In the genomic region with DNA sequence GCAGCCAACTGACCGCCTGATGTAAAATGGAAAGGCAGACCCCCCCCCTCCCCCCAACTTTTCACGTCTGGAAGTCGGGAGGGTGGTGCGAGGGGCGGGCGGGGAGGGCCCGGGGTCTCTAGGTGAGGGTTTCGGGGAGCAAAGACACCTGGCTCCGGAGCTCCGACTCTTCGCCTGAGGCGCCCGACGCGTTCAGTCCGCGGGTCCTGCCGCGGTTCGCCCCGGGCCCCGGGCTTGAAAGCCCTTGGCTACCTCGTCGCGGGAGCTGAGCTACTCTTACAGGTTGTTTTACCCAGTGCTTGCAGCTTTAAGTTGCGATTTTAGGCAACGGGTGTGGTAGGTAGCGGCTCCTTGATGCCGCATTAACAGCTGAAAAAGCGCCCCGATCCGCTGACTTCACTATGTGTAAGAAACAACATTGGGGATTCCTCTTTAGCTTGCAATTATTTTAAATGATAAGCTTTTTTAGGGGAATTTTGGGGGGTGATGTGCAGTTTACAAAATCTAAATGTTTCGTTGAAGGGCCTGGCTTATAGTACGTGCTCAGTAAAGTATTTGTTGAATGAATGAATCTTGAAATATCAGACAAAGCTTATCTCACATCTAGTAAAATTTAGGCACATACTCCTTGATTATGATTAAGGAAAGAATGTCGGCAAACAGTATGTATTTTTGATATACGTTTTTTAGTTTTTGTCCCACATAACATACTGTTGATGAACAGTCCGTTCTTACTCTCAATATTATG, we compare ENCODE assay signal across 8 cellular contexts. TPM values are rescaled to one million over a fixed set of nuclear protein-coding genes. Genes with fewer than 3 reads are reported as not detected.
A peak's percentile ranks its signal among the peaks of the same experiment; 100 is the strongest.
DNase-seq lines count a peak whose midpoint lies in the region; ATAC-seq, FAIRE-seq and TF ChIP-seq lines count a peak whose summit lies in the region.

No MANE protein-coding gene starts in this region.

- no peaks in the 10 kb centered on the region for H3K36me3 ChIP-seq in small intestine (ENCODE audit: control insufficient read depth in 2 of 2, insufficient read depth in 2 of 2, low read length in 2 of 2)

- no peaks in the 10 kb centered on the region for H3K9me3 ChIP-seq in small intestine (ENCODE audit: control insufficient read depth, low read depth)

- H3K4me3 Mint-ChIP-seq in brain (peak overlapping the region; percentile 94 to 98 (median 97)), immature natural killer cell (peak overlapping the region; percentile 84 to 99 (median 91))

- H3K27me3 Mint-ChIP-seq in brain (no peaks in the 10 kb centered on the region), immature natural killer cell (ENCODE audit: low read depth in 3 of 3) (peaks cover 10 to 17% (median 11%) of the 10 kb centered on the region in 3 donors)

- H3K27ac ChIP-seq in small intestine (ENCODE audit: low read depth in 1 of 2, low read length in 1 of 2): peak overlapping the region; percentile 89 to 99

- peaks cover 0 to 3% (median 0%) of the 10 kb centered on the region in 5 experiments for H3K9me3 Mint-ChIP-seq in brain
- no peaks in the 10 kb centered on the region for H3K9me3 Mint-ChIP-seq in immature natural killer cell

- 0 to 2% (median 0%) methylated on average over 31 to 37 of the region's 37 CpGs for whole genome bisulfite sequencing in small intestine, 3 donors

- peak; percentile 81 for DNase-seq in DMS 273 (lab: John Stamatoyannopoulos, UW; ENCODE audit: unreplicated experiment)
- no peak for DNase-seq in DMS 273 treated with DMSO at 0.1 percent for 48 hours (lab: John Stamatoyannopoulos, UW)
- DNase-seq in SK-MEL-5 (ENCODE audit: low read depth, low spot score): peak; percentile 15
- peak in 2 of 3 donors; percentile 41 to 51 for DNase-seq in immature natural killer cell
- DNase-seq in small intestine: peak; percentile 50
- no peak for DNase-seq in HuH-7 (ENCODE audit: low spot score)

- ATAC-seq in HG02885 (IDR thresholded peaks at IDR 0.05; ENCODE audit: poor library complexity, unreplicated experiment): peak; percentile 14

- peak overlapping the region; percentile 78 to 96 (median 94) for H3K27ac Mint-ChIP-seq in brain
- H3K27ac Mint-ChIP-seq in immature natural killer cell: peak overlapping the region; percentile 74 to 99 (median 94)

- H3K36me3 Mint-ChIP-seq in brain (peaks cover 10% of the 10 kb centered on the region), immature natural killer cell (no peaks in the 10 kb centered on the region)

- peak overlapping the region; percentile 76 to 97 for H3K4me3 ChIP-seq in small intestine (ENCODE audit: low read depth in 1 of 2, low read length in 2 of 2)

- no peak for TF ChIP-seq CTCF in brain (conservative IDR thresholded peaks at IDR 0.05)

- H3K4me1 Mint-ChIP-seq in brain (peaks cover 35% of the 10 kb centered on the region), immature natural killer cell (peaks cover 55 to 66% of the 10 kb centered on the region in 2 donors)

- FAIRE-seq in small intestine (lab: Jason Lieb, UNC): no peak

- no peaks in the 10 kb centered on the region for H3K27me3 ChIP-seq in small intestine (ENCODE audit: control insufficient read depth in 2 of 2, insufficient read depth in 2 of 2, low read length in 2 of 2)

- H3K4me1 ChIP-seq in small intestine (ENCODE audit: control insufficient read depth in 2 of 2, insufficient read depth in 1 of 2, low read depth in 1 of 2, low read length in 1 of 2): peaks cover 0 to 2% of the 10 kb centered on the region in 2 donors

- in situ Hi-C loops in SK-MEL-5 (cut with HindIII; ENCODE audit: low pct_unique_long_range_greater_than_20kb, low sequenced_read_pairs): no loop called here

RNA-seq across cellular contexts. Expression of gene CDC42SE2, which starts 0.8 kb away (rescaled TPM):
- total RNA-seq in SK-MEL-5 (2014; rRNA removed; shearing (Covaris generic)): 22.1 and 25.2 TPM in 2 replicates
- 18.1 and 18.7 TPM in 2 replicates for polyA plus RNA-seq in SK-MEL-5 (2015; cell fraction: cytosol; rRNA removed)
- polyA plus RNA-seq in SK-MEL-5 (2015; cell fraction: nucleus; rRNA removed): 8.0 and 8.8 TPM in 2 replicates
- polyA plus RNA-seq in brain (ENCODE audit: insufficient read depth, low read depth, low replicate concordance) (19.7 TPM), immature natural killer cell (100 to 1,000 TPM; 296 to 536 (median 342) TPM), small intestine (10 to 100 TPM; 36.0 to 60.3 (median 58.6) TPM)

Comparison
In these comparisons a context has a peak if more than half of its experiments do, and no peak if none do; other contexts are left out.
1. DNase-seq: peak in DMS 273 (single experiment), SK-MEL-5 (single experiment), immature natural killer cell (2 of 3) and small intestine (single experiment); none in DMS 273 treated with DMSO at 0.1 percent for 48 hours (single experiment) and HuH-7 (single experiment).
2. RNA of gene CDC42SE2, which starts 0.8 kb away (polyA plus RNA-seq): 296 to 536 TPM in immature natural killer cell; 36.0 to 60.3 TPM in small intestine and 19.7 TPM in brain (single experiment); every median in the first group is over 4 times any median in the second.